1 cellular context compared by ENCODE assay signal in the genomic region with DNA sequence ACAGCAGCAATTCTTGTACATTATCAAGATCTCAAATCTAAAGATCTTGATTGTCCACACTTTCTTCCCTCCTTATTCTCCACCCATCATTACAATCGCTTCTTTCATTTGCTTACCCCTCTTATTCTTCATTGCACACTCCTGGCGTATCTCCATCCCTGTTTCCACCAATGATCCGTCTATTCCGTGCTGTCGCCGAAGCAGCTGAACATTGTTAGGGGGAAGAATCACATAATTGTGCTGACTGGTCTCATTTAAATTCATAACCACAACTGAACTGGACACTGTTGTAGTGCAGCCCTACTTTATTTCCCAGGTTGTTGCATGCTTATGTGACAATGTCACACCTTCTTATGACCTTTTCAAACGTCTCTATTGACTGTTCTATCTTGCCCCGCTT.
A peak's percentile ranks its signal among the peaks of the same experiment; 100 is the strongest.
TF ChIP-seq lines count a peak whose summit lies in the region.

No MANE protein-coding gene starts in this region.

TF ChIP-seq in HepG2, 621 proteins besides CTCF, POLR2A, EP300 and RAD21 (continued from another document):
- TF ChIP-seq, protein P1, sequence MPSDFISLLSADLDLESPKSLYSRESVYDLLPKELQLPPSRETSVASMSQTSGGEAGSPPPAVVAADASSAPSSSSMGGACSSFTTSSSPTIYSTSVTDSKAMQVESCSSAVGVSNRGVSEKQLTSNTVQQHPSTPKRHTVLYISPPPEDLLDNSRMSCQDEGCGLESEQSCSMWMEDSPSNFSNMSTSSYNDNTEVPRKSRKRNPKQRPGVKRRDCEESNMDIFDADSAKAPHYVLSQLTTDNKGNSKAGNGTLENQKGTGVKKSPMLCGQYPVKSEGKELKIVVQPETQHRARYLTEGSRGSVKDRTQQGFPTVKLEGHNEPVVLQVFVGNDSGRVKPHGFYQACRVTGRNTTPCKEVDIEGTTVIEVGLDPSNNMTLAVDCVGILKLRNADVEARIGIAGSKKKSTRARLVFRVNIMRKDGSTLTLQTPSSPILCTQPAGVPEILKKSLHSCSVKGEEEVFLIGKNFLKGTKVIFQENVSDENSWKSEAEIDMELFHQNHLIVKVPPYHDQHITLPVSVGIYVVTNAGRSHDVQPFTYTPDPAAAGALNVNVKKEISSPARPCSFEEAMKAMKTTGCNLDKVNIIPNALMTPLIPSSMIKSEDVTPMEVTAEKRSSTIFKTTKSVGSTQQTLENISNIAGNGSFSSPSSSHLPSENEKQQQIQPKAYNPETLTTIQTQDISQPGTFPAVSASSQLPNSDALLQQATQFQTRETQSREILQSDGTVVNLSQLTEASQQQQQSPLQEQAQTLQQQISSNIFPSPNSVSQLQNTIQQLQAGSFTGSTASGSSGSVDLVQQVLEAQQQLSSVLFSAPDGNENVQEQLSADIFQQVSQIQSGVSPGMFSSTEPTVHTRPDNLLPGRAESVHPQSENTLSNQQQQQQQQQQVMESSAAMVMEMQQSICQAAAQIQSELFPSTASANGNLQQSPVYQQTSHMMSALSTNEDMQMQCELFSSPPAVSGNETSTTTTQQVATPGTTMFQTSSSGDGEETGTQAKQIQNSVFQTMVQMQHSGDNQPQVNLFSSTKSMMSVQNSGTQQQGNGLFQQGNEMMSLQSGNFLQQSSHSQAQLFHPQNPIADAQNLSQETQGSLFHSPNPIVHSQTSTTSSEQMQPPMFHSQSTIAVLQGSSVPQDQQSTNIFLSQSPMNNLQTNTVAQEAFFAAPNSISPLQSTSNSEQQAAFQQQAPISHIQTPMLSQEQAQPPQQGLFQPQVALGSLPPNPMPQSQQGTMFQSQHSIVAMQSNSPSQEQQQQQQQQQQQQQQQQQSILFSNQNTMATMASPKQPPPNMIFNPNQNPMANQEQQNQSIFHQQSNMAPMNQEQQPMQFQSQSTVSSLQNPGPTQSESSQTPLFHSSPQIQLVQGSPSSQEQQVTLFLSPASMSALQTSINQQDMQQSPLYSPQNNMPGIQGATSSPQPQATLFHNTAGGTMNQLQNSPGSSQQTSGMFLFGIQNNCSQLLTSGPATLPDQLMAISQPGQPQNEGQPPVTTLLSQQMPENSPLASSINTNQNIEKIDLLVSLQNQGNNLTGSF (CRISPR knock-in tag; IDR thresholded peaks at IDR 0.05), result no peak
- TF ChIP-seq MAFK (conservative IDR thresholded peaks at IDR 0.05 in 1 of 2, IDR thresholded peaks at IDR 0.05 in 1 of 2; ENCODE audit: low read length in 2 of 2) (peak in 1 of 2 experiments; percentile 50; a peak in 2 of 4 replicates), TARDBP (CRISPR knock-in tag; IDR thresholded peaks at IDR 0.05) (no peak), CEBPB (IDR thresholded peaks at IDR 0.05; ENCODE audit: borderline replicate concordance, low read depth, low read length) (no peak), ZNF660 (CRISPR knock-in tag; IDR thresholded peaks at IDR 0.05; ENCODE audit: borderline replicate concordance, low read depth) (no peak), ZMYM2 (CRISPR knock-in tag; IDR thresholded peaks at IDR 0.05) (no peak), SP2 (CRISPR knock-in tag; IDR thresholded peaks at IDR 0.05) (no peak), MAFF (IDR thresholded peaks at IDR 0.05; ENCODE audit: low read depth, low read length) (0 out of 2 replicates have a peak, but pooled peaks have one; percentile 29), MTF2 (CRISPR knock-in tag; IDR thresholded peaks at IDR 0.05; ENCODE audit: borderline replicate concordance) (no peak), ZNF777 (CRISPR knock-in tag; IDR thresholded peaks at IDR 0.05) (no peak)
- TF ChIP-seq, protein P2, sequence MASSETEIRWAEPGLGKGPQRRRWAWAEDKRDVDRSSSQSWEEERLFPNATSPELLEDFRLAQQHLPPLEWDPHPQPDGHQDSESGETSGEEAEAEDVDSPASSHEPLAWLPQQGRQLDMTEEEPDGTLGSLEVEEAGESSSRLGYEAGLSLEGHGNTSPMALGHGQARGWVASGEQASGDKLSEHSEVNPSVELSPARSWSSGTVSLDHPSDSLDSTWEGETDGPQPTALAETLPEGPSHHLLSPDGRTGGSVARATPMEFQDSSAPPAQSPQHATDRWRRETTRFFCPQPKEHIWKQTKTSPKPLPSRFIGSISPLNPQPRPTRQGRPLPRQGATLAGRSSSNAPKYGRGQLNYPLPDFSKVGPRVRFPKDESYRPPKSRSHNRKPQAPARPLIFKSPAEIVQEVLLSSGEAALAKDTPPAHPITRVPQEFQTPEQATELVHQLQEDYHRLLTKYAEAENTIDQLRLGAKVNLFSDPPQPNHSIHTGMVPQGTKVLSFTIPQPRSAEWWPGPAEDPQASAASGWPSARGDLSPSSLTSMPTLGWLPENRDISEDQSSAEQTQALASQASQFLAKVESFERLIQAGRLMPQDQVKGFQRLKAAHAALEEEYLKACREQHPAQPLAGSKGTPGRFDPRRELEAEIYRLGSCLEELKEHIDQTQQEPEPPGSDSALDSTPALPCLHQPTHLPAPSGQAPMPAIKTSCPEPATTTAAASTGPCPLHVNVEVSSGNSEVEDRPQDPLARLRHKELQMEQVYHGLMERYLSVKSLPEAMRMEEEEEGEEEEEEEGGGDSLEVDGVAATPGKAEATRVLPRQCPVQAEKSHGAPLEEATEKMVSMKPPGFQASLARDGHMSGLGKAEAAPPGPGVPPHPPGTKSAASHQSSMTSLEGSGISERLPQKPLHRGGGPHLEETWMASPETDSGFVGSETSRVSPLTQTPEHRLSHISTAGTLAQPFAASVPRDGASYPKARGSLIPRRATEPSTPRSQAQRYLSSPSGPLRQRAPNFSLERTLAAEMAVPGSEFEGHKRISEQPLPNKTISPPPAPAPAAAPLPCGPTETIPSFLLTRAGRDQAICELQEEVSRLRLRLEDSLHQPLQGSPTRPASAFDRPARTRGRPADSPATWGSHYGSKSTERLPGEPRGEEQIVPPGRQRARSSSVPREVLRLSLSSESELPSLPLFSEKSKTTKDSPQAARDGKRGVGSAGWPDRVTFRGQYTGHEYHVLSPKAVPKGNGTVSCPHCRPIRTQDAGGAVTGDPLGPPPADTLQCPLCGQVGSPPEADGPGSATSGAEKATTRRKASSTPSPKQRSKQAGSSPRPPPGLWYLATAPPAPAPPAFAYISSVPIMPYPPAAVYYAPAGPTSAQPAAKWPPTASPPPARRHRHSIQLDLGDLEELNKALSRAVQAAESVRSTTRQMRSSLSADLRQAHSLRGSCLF (CRISPR knock-in tag; IDR thresholded peaks at IDR 0.05; ENCODE audit: borderline replicate concordance), result no peak
- TF ChIP-seq, protein P3, sequence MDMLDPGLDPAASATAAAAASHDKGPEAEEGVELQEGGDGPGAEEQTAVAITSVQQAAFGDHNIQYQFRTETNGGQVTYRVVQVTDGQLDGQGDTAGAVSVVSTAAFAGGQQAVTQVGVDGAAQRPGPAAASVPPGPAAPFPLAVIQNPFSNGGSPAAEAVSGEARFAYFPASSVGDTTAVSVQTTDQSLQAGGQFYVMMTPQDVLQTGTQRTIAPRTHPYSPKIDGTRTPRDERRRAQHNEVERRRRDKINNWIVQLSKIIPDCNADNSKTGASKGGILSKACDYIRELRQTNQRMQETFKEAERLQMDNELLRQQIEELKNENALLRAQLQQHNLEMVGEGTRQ (IDR thresholded peaks at IDR 0.05; ENCODE audit: low read depth, low read length), result no peak
- TF ChIP-seq, protein P3 (CRISPR knock-in tag; IDR thresholded peaks at IDR 0.05; ENCODE audit: borderline replicate concordance), result no peak
